In genomic region chr13:45464687-45465453, GRCh38 we compare ENCODE assay signal across 1 cellular context.
TF ChIP-seq lines count a peak whose summit lies in the region.

A gene with protein sequence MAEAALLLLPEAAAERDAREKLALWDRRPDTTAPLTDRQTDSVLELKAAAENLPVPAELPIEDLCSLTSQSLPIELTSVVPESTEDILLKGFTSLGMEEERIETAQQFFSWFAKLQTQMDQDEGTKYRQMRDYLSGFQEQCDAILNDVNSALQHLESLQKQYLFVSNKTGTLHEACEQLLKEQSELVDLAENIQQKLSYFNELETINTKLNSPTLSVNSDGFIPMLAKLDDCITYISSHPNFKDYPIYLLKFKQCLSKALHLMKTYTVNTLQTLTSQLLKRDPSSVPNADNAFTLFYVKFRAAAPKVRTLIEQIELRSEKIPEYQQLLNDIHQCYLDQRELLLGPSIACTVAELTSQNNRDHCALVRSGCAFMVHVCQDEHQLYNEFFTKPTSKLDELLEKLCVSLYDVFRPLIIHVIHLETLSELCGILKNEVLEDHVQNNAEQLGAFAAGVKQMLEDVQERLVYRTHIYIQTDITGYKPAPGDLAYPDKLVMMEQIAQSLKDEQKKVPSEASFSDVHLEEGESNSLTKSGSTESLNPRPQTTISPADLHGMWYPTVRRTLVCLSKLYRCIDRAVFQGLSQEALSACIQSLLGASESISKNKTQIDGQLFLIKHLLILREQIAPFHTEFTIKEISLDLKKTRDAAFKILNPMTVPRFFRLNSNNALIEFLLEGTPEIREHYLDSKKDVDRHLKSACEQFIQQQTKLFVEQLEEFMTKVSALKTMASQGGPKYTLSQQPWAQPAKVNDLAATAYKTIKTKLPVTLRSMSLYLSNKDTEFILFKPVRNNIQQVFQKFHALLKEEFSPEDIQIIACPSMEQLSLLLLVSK (plus strand): TSS chr13:45464939. CDS start chr13:45465037, 98 bp downstream.

TF ChIP-seq in WTC11, 78 proteins besides CTCF, POLR2A, EP300 and RAD21 (continued from another document):
- no peak for TF ChIP-seq ZNF396 (CRISPR knock-in tag; IDR thresholded peaks at IDR 0.05; ENCODE audit: borderline replicate concordance)
- TF ChIP-seq FOXP4 (CRISPR knock-in tag; IDR thresholded peaks at IDR 0.05): no peak
